In the genomic region with DNA sequence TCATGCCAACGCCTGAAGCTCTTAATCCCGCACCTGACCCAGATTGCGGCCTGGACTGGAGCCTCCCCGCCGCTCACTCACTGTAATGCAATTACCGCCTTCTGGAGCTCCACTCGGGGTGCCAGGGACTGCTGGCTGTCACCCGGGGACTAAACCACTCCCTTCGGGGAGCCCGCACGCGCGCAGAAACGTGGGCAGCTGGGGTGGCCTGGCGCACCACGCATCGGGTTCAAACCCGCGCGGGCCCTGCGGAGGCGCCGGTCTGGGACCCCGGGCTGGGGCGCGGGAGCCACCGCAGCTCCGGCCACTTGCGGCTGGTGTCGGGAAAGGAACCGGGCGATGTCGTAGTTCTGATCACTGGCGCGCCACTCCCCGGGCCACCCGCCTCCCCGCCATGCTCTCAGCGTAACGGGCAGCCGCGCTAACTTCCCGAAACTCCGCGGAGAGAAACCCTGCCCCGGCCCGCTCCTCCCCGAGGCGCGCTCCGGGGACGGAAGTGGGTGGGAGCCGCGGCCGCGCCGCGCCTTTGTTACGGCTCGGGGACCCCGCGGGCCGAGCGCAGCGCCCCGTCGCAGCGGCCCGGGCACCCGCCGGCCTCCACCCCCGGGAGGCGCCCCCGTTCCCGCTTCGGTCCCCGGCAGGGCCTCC, we compare ENCODE assay signal across 8 cellular contexts.
A peak's percentile ranks its signal among the peaks of the same experiment; 100 is the strongest.
DNase-seq lines count a peak whose midpoint lies in the region; ATAC-seq, FAIRE-seq and TF ChIP-seq lines count a peak whose summit lies in the region.

No MANE protein-coding gene starts in this region.

- DNase-seq in NCI-H2227 (lab: John Stamatoyannopoulos, UW; ENCODE audit: unreplicated experiment), result peak; percentile 61
- DNase-seq in NCI-H2227 treated with DMSO at 0.1 percent for 48 hours (lab: John Stamatoyannopoulos, UW), result no peak
- no peak for DNase-seq in NT2/D1 (ENCODE audit: low read depth, low spot score)
- DNase-seq in activated effector memory CD4-positive, alpha-beta T cell treated with Interleukin-2 at 50 U/mL for 16 hours, result peak; percentile 49
- DNase-seq in frontal cortex (ENCODE audit: low spot score in 2 of 2), result peak; percentile 58 to 64
- no peak for DNase-seq in omental fat pad (ENCODE audit: low spot score)
- DNase-seq in upper lobe of right lung, result peak; percentile 91

- H3K4me3 ChIP-seq in NT2/D1 (ENCODE audit: insufficient read length, low read depth), result peak overlapping the region; percentile 60
- peak overlapping the region; percentile 84 for H3K4me3 ChIP-seq in upper lobe of right lung

- H3K4me1 ChIP-seq in NT2/D1 (ENCODE audit: insufficient read depth, insufficient read length) (peaks cover 4% of the 10 kb centered on the region), upper lobe of right lung (peaks cover 37% of the 10 kb centered on the region)

- H3K9me3 ChIP-seq in NT2/D1 (ENCODE audit: insufficient read depth, low read length) (no peaks in the 10 kb centered on the region), upper lobe of right lung (no peaks in the 10 kb centered on the region)

- no peak for TF ChIP-seq CTCF in omental fat pad (IDR thresholded peaks at IDR 0.05)
- TF ChIP-seq CTCF in upper lobe of right lung (IDR thresholded peaks at IDR 0.05), result no peak

- intact Hi-C loops in upper lobe of right lung (cut with DNase I), result no loop called here

- H3K36me3 ChIP-seq in NT2/D1 (ENCODE audit: insufficient read depth, insufficient read length, low read length) (peaks cover 11% of the 10 kb centered on the region), upper lobe of right lung (no peaks in the 10 kb centered on the region)

- H3K27ac ChIP-seq in upper lobe of right lung, result peak overlapping the region; percentile 96

- peak; percentile 46 for ATAC-seq in HG02884 (IDR thresholded peaks at IDR 0.05; ENCODE audit: unreplicated experiment)
- ATAC-seq in omental fat pad (ENCODE audit: low FRiP score), result peak; percentile 22
- ATAC-seq in upper lobe of right lung, result peak; percentile 73

- H3K27me3 ChIP-seq in NT2/D1 (ENCODE audit: insufficient read depth, insufficient read length), result peaks cover 31% of the 10 kb centered on the region
- H3K27me3 ChIP-seq in upper lobe of right lung, result no peaks in the 10 kb centered on the region

- no peak for FAIRE-seq in frontal cortex (lab: Jason Lieb, UNC)

- peak overlapping the region; percentile 79 for H3K9ac ChIP-seq in NT2/D1 (ENCODE audit: insufficient read length, low read depth)

Comparison
In these comparisons a context has a peak if more than half of its experiments do, and no peak if none do; other contexts are left out.
1. DNase-seq: peak in NCI-H2227 (single experiment), activated effector memory CD4-positive, alpha-beta T cell treated with Interleukin-2 at 50 U/mL for 16 hours (single experiment), frontal cortex (2 of 2) and upper lobe of right lung (single experiment); none in NCI-H2227 treated with DMSO at 0.1 percent for 48 hours (single experiment), NT2/D1 (single experiment) and omental fat pad (single experiment).
2. ATAC-seq: peak in every context shown above with its lines; median percentile 73 in upper lobe of right lung; 46 in HG02884; 22 in omental fat pad.